In the genomic region with DNA sequence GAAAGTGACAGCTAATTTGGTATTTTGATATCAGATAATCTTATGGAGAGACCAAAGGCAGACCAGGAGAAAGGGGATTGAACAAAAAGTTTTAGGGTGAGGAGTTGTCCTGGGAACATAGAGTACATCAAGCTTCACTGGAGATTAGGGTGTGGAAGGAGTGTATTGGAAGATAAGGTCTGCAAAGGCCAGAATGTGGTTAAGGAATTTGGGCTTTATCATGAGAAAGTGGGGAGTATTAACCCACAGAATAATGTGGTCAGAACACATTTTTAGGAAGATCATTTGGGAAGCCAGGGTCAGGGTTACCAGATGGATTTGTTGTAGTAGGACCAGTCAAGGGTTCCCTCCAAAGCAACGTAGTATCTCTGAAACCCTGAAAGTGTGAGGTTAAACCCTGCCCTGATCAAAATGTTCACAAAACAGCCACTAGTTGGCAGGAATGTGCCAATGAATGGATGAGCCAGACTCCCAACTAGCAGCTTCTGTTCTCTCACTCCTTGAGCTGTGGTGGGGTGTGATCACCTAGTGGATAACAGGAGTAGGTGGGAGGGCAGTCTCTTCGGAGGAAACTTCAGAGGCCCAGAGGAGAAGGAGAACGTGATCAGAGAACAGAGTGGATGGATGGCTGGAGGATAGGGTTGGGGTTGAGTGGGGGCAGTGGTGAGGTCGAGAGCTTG, we compare ENCODE assay signal across 8 cellular contexts. TPM values are rescaled to one million over a fixed set of nuclear protein-coding genes. Genes with fewer than 3 reads are reported as not detected.
DNase-seq lines count a peak whose midpoint lies in the region; ATAC-seq and TF ChIP-seq lines count a peak whose summit lies in the region.

No MANE protein-coding gene starts in this region.

- TF ChIP-seq POLR2A in gastroesophageal sphincter (IDR thresholded peaks at IDR 0.05): no peak
- TF ChIP-seq POLR2A in ovary (IDR thresholded peaks at IDR 0.05): no peak

- no peak overlapping the region for H3K27ac ChIP-seq in HUES6 (ENCODE audit: low read depth, low read length)
- peak overlapping the region in 3 of 4 donors; percentile 96 to 98 (median 98) for H3K27ac ChIP-seq in gastroesophageal sphincter
- H3K27ac ChIP-seq in ovary: no peak overlapping the region

- ATAC-seq in Right ventricle myocardium inferior (peak; percentile 33), gastroesophageal sphincter (no peak), HG02840 (IDR thresholded peaks at IDR 0.05; ENCODE audit: low FRiP score, unreplicated experiment) (no peak)

- intact Hi-C loops in Right ventricle myocardium inferior (cut with DNase I): loop anchor here (5.0 kb wide), 1 partner anchor 34 kb away; a partner anchor contains a TSS
- intact Hi-C loops in cardiac septum (cut with DNase I): no loop called here
- intact Hi-C loops in ovary (cut with DNase I): loop anchor here in 2 of 4 donors (5.0 to 10.0 kb wide), 2 partner anchors 149 to 158 kb away; a partner anchor contains a TSS

- H3K9me3 ChIP-seq in HUES6 (ENCODE audit: control insufficient read depth, insufficient read depth, low read depth, low read length): no peaks in the 10 kb centered on the region
- H3K9me3 ChIP-seq in NT2/D1 (ENCODE audit: insufficient read depth, low read length): peaks cover 12% of the 10 kb centered on the region
- H3K9me3 ChIP-seq in gastroesophageal sphincter: no peaks in the 10 kb centered on the region
- no peaks in the 10 kb centered on the region for H3K9me3 ChIP-seq in ovary

- H3K36me3 ChIP-seq in HUES6 (ENCODE audit: control insufficient read depth, insufficient read depth, low read length) (peaks cover 28% of the 10 kb centered on the region), NT2/D1 (ENCODE audit: insufficient read depth, insufficient read length, low read length) (peaks cover 26% of the 10 kb centered on the region), gastroesophageal sphincter (peaks cover 0 to 22% of the 10 kb centered on the region in 2 donors), ovary (no peaks in the 10 kb centered on the region)

- H3K9ac ChIP-seq in HUES6 (ENCODE audit: low read length): no peak overlapping the region
- H3K9ac ChIP-seq in NT2/D1 (ENCODE audit: insufficient read length, low read depth): peak overlapping the region; percentile 62

- H3K4me3 ChIP-seq in HUES6 (ENCODE audit: low read depth, low read length) (peak overlapping the region; percentile 67; the same call in 1 of the 2 replicates), NT2/D1 (ENCODE audit: insufficient read length, low read depth) (no peak overlapping the region), gastroesophageal sphincter (no peak overlapping the region), ovary (no peak overlapping the region)

- TF ChIP-seq EP300 in gastroesophageal sphincter (IDR thresholded peaks at IDR 0.05) (no peak), ovary (IDR thresholded peaks at IDR 0.05) (no peak)

- no peaks in the 10 kb centered on the region for H3K27me3 ChIP-seq in HUES6 (ENCODE audit: control insufficient read depth, insufficient read depth, low read length)
- no peaks in the 10 kb centered on the region for H3K27me3 ChIP-seq in NT2/D1 (ENCODE audit: insufficient read depth, insufficient read length)
- H3K27me3 ChIP-seq in gastroesophageal sphincter: no peaks in the 10 kb centered on the region
- H3K27me3 ChIP-seq in ovary: no peaks in the 10 kb centered on the region

- 3 to 24% methylated on average over 3 to 4 of the region's 4 CpGs for WGBS in gastroesophageal sphincter (ENCODE audit: low coverage in 1 of 2), 2 donors
- 8 to 35% (median 28%) methylated on average over 4 of the region's 4 CpGs for WGBS in ovary, 3 donors

- peak in 3 of 4 experiments; percentile 60 to 66 (median 62) for TF ChIP-seq CTCF in gastroesophageal sphincter (IDR thresholded peaks at IDR 0.05)
- peak; percentile 10 to 56 (median 38) for TF ChIP-seq CTCF in ovary (IDR thresholded peaks at IDR 0.05)

- DNase-seq in Right ventricle myocardium inferior (ENCODE audit: missing footprints) (no peak), cardiac septum (ENCODE audit: low spot score) (no peak), NT2/D1 (ENCODE audit: low read depth, low spot score) (peak; percentile 83), ovary (no peak)
- peak; percentile 35 for DNase-seq in activated gamma-delta T cell treated with anti-CD3 and anti-CD28 coated beads, Interleukin-2, amount 50 U/mL, for 16 hours (ENCODE audit: low read depth)

- H3K4me1 ChIP-seq in HUES6 (ENCODE audit: control insufficient read depth, insufficient read depth, low read length) (peaks cover 12% of the 10 kb centered on the region), NT2/D1 (ENCODE audit: insufficient read depth, insufficient read length) (peaks cover 8% of the 10 kb centered on the region), gastroesophageal sphincter (peaks cover 0 to 21% (median 7%) of the 10 kb centered on the region in 3 donors), ovary (ENCODE audit: insufficient read depth) (peaks cover 2% of the 10 kb centered on the region)

RNA-seq across cellular contexts. Expression of a gene that starts 35.8 kb away (rescaled TPM):
- total RNA-seq in Right ventricle myocardium inferior (46.4 TPM), cardiac septum (31.9 TPM), gastroesophageal sphincter (100 to 1,000 TPM in 1 of 4 donors, 10 to 100 TPM in 3; 23.5 to 106 (median 45.9) TPM), ovary (10 to 100 TPM; 10.3 to 65.4 (median 26.0) TPM)
- 10 to 100 TPM; 11.4 to 11.7 TPM for polyA plus RNA-seq in ovary

Comparison
In these comparisons a context has a peak if more than half of its experiments do, and no peak if none do; other contexts are left out.
1. DNase-seq: peak in NT2/D1 (single experiment) and activated gamma-delta T cell treated with anti-CD3 and anti-CD28 coated beads, Interleukin-2, amount 50 U/mL, for 16 hours (single experiment); none in Right ventricle myocardium inferior (single experiment), cardiac septum (single experiment) and ovary (0 of 5).
2. H3K27ac ChIP-seq: peak in gastroesophageal sphincter (3 of 4); none in HUES6 (single experiment) and ovary (0 of 2).